8 cellular contexts compared by ENCODE assay signal in the genomic region with DNA sequence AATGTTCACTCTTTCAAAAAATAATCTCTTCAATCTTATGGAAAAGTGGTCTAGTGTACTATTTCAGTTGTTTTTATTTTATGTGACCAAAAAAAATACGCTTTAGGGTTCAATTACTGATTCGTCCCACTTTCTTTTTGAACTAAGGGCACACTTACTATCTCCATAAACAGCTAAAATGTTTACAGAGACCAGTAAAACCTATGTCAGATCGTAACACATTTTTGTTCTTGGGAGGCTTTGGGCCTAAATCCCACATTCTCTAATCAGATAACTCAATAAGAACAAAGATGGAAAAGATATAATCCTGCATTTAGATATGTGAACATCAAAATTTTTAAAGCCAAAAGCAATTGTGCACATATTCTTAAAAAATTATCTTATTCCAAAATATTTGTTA. TPM values are rescaled to one million over a fixed set of nuclear protein-coding genes. Genes with fewer than 3 reads are reported as not detected.
A peak's percentile ranks its signal among the peaks of the same experiment; 100 is the strongest.
DNase-seq lines count a peak whose midpoint lies in the region; ATAC-seq and TF ChIP-seq lines count a peak whose summit lies in the region.

No MANE protein-coding gene starts in this region.

- TF ChIP-seq CTCF in epithelial cell of proximal tubule (conservative IDR thresholded peaks at IDR 0.05; ENCODE audit: low read depth, low read length) = no peak

- no peak for ATAC-seq in esophagus mucosa

- DNase-seq in ELR (ENCODE audit: low read depth) = peak; percentile 13
- peak; percentile 1 for DNase-seq in NCI-H69 (lab: John Stamatoyannopoulos, UW)
- no peak for DNase-seq in epithelial cell of proximal tubule (ENCODE audit: low read depth)
- DNase-seq in retina = peak; percentile 19
- DNase-seq in amniotic stem cell (lab: John Stamatoyannopoulos, UW) = no peak
- DNase-seq in NCI-H146 treated with DMSO at 0.1 percent for 48 hours (lab: John Stamatoyannopoulos, UW; ENCODE audit: unreplicated experiment) = no peak
- DNase-seq in RPMI8226 = no peak

- peak overlapping the region; percentile 62 for H3K4me3 ChIP-seq in epithelial cell of proximal tubule (ENCODE audit: low read depth, low read length)

RNA-seq across cellular contexts. Expression of a gene that starts 29.8 kb away (rescaled TPM):
- 8.8 and 9.0 TPM in 2 replicates for total RNA-seq in epithelial cell of proximal tubule
- 15.0 TPM for total RNA-seq in esophagus mucosa

Comparison
In these comparisons a context has a peak if more than half of its experiments do, and no peak if none do; other contexts are left out.
1. DNase-seq: peak in ELR (single experiment), NCI-H69 (single experiment) and retina (single experiment); none in epithelial cell of proximal tubule (single experiment), amniotic stem cell (single experiment), NCI-H146 treated with DMSO at 0.1 percent for 48 hours (single experiment) and RPMI8226 (single experiment).